Comparison of ENCODE assay signal across 8 cellular contexts in the genomic region with DNA sequence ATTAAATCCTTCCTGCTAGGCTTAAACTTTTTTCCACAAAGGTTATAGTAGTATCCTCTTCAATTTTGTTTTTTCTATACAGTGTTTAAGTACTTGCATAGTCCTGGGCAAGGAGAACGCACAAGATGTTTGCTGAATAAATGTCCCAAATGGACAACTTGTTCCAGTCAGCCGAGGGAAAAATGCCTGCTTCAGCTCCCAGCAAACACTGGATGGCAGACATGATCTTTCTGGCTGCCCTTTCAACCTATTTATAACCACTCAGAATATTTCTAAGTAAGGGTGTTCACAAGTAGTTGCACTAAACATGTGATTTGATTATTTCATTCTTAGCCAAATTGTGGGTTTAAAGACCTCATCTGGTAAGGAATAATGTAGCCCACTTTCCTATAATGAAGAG. TPM values are rescaled to one million over a fixed set of nuclear protein-coding genes. Genes with fewer than 3 reads are reported as not detected.
DNase-seq lines count a peak whose midpoint lies in the region; ATAC-seq and TF ChIP-seq lines count a peak whose summit lies in the region.

No MANE protein-coding gene starts in this region.

- TF ChIP-seq CTCF in AG09319 (IDR thresholded peaks at IDR 0.05; ENCODE audit: low read depth, low read length) (peak; percentile 53), chondrocyte (IDR thresholded peaks at IDR 0.05) (peak; percentile 83)

- intact Hi-C loops in left colon (cut with DNase I, micrococcal nuclease), result loop anchor here in 1 of 2 donors (5.0 kb wide), 1 partner anchor 136 kb away; no protein-coding TSS in a partner anchor
- intact Hi-C loops in activated CD4-positive, alpha-beta T cell treated with anti-CD3 and anti-CD28 coated beads, Interleukin-2, amount 10 ng/mL, durations not matched to agents 24 days and 14 days (cut with micrococcal nuclease), result no loop called here

- H3K4me3 Mint-ChIP-seq in chondrocyte (ENCODE audit: unreplicated experiment), result no peak overlapping the region
- H3K4me3 Mint-ChIP-seq in activated CD4-positive, alpha-beta T cell treated with anti-CD3 and anti-CD28 coated beads, Interleukin-2, amount 10 ng/mL, durations not matched to agents 24 days and 14 days, result no peak overlapping the region

- H3K4me1 Mint-ChIP-seq in chondrocyte (ENCODE audit: low read depth), result peaks cover 29% of the 10 kb centered on the region
- H3K4me1 Mint-ChIP-seq in activated CD4-positive, alpha-beta T cell treated with anti-CD3 and anti-CD28 coated beads, Interleukin-2, amount 10 ng/mL, durations not matched to agents 24 days and 14 days, result no peaks in the 10 kb centered on the region

- DNase-seq in AG09319 (ENCODE audit: extremely low read depth, low read depth) (no peak), HT1080 (ENCODE audit: low read depth) (peak; percentile 39), chondrocyte (ENCODE audit: low spot score) (no peak), medulla oblongata (ENCODE audit: extremely low spot score) (peak; percentile 78), left colon (no peak)
- DNase-seq in activated CD4-positive, alpha-beta T cell treated with anti-CD3 and anti-CD28 coated beads, Interleukin-2, amount 10 ng/mL, durations not matched to agents 24 days and 14 days, result no peak

- ATAC-seq in GM18517 (IDR thresholded peaks at IDR 0.05; ENCODE audit: unreplicated experiment) (no peak), left colon (no peak), HG03469 (IDR thresholded peaks at IDR 0.05; ENCODE audit: unreplicated experiment) (no peak)

- no peaks in the 10 kb centered on the region for H3K27me3 Mint-ChIP-seq in chondrocyte (ENCODE audit: low read depth)
- no peaks in the 10 kb centered on the region for H3K27me3 Mint-ChIP-seq in activated CD4-positive, alpha-beta T cell treated with anti-CD3 and anti-CD28 coated beads, Interleukin-2, amount 10 ng/mL, durations not matched to agents 24 days and 14 days

- peak overlapping the region; percentile 45 for H3K27ac Mint-ChIP-seq in chondrocyte (ENCODE audit: unreplicated experiment)
- no peak overlapping the region for H3K27ac Mint-ChIP-seq in activated CD4-positive, alpha-beta T cell treated with anti-CD3 and anti-CD28 coated beads, Interleukin-2, amount 10 ng/mL, durations not matched to agents 24 days and 14 days

- H3K9me3 Mint-ChIP-seq in chondrocyte (ENCODE audit: low read depth), result no peaks in the 10 kb centered on the region
- H3K9me3 Mint-ChIP-seq in activated CD4-positive, alpha-beta T cell treated with anti-CD3 and anti-CD28 coated beads, Interleukin-2, amount 10 ng/mL, durations not matched to agents 24 days and 14 days, result no peaks in the 10 kb centered on the region

- H3K36me3 Mint-ChIP-seq in chondrocyte (ENCODE audit: low read depth), result peaks cover 25% of the 10 kb centered on the region
- peaks cover 15% of the 10 kb centered on the region for H3K36me3 Mint-ChIP-seq in activated CD4-positive, alpha-beta T cell treated with anti-CD3 and anti-CD28 coated beads, Interleukin-2, amount 10 ng/mL, durations not matched to agents 24 days and 14 days (ENCODE audit: low read depth)

RNA-seq across cellular contexts. Expression of a gene that starts 29.8 kb away (rescaled TPM):
- 60.5 and 61.1 TPM in 2 replicates for total RNA-seq in HT1080 (2014; rRNA removed; shearing (Covaris generic))
- 35.8 and 47.2 TPM in 2 replicates for polyA plus RNA-seq in HT1080 (2015; cell fraction: cytosol; rRNA removed)
- 30.1 and 31.2 TPM in 2 replicates for polyA plus RNA-seq in HT1080 (2015; cell fraction: nucleus; rRNA removed)
- total RNA-seq in chondrocyte (73.8 to 77.6 TPM (median 75.9 TPM) in 3 replicates), left colon (1 to 10 TPM; 3.6 to 8.3 TPM)
- 11.8 and 14.0 TPM in 2 replicates for total RNA-seq in activated CD4-positive, alpha-beta T cell treated with anti-CD3 and anti-CD28 coated beads, Interleukin-2, amount 10 ng/mL, durations not matched to agents 24 days and 14 days

Comparison
In these comparisons a context has a peak if more than half of its experiments do, and no peak if none do; other contexts are left out.
1. DNase-seq: peak in HT1080 (single experiment) and medulla oblongata (single experiment); none in AG09319 (single experiment), chondrocyte (single experiment), left colon (0 of 2) and activated CD4-positive, alpha-beta T cell treated with anti-CD3 and anti-CD28 coated beads, Interleukin-2, amount 10 ng/mL, durations not matched to agents 24 days and 14 days (single experiment).